26 cellular contexts compared by ENCODE assay signal in genomic region chr4:55896622-55897021, GRCh38.
"Had no signal": no experiment of that assay in that cellular context is flagged by ENCODE, and none has a peak within 500 bp of the region (broad histone marks: within the 10 kb centered on the region; RNA-seq: fewer than 3 reads in every experiment).

No MANE protein-coding gene starts in this region.

- H3K27me3 Mint-ChIP-seq: memory B cell; naive B cell; natural killer cell treated with Interleukin-12 subunit alpha and Interleukin-12 subunit beta and Interleukin-15 and Interleukin-18, amount 100 ng/mL, for 72 hours; stimulated activated naive B cell treated with anti-CD40 and anti-IgM and Interleukin-4, amounts not matched to agents 10 μg/mL and 1 μg/mL and 100 μg/mL, for 72 hours; stimulated activated naive CD8-positive, alpha-beta T cell treated with anti-CD3 and anti-CD28 coated beads, Interleukin-15, Interleukin-2, amounts not matched to agents 100 ng/mL and 50 ng/mL, for 24 hours had no signal

- H3K27me3 ChIP-seq: dorsolateral prefrontal cortex, gastrocnemius medialis, heart left ventricle, hepatocyte, neural progenitor cell, tibial nerve, upper lobe of left lung had no signal

- ATAC-seq: gastrocnemius medialis; heart left ventricle; left lobe of liver; mucosa of descending colon; natural killer cell treated with Interleukin-12 subunit alpha and Interleukin-12 subunit beta and Interleukin-15 and Interleukin-18, amount 100 ng/mL, for 72 hours; psoas muscle; right cardiac atrium; stimulated activated naive B cell treated with anti-CD40 and anti-IgM and Interleukin-4, amounts not matched to agents 10 μg/mL and 1 μg/mL and 100 μg/mL, for 72 hours had no signal

- H3K27ac ChIP-seq: dorsolateral prefrontal cortex, gastrocnemius medialis, heart left ventricle, hepatocyte, neural progenitor cell, psoas muscle, thoracic aorta, tibial nerve, upper lobe of left lung had no signal

- H3K4me2 ChIP-seq: hepatocyte, neural progenitor cell had no signal

- FAIRE-seq: colon, kidney, small intestine, urothelium cell line had no signal

- H3K9ac ChIP-seq: neural progenitor cell had no signal

- DNase-seq: dorsolateral prefrontal cortex; effector CD4-positive, alpha-beta T cell; gastrocnemius medialis; heart left ventricle; kidney; mucosa of descending colon; naive B cell; posterior cingulate gyrus; psoas muscle; right cardiac atrium; small intestine; stimulated activated CD4-positive, alpha-beta T cell treated with anti-CD3 and anti-CD28 coated beads, Interleukin-15, amount 100 ng/mL, for 24 hours; stimulated activated CD4-positive, alpha-beta T cell treated with anti-CD3 and anti-CD28 coated beads, Interleukin-2, amount 100 ng/mL, for 48 hours; stimulated activated naive B cell treated with anti-CD40 and anti-IgM and Interleukin-4, amounts not matched to agents 10 μg/mL and 1 μg/mL and 100 μg/mL, for 72 hours; upper lobe of left lung had no signal

- H3K9me3 ChIP-seq: gastrocnemius medialis, heart left ventricle, mucosa of descending colon, psoas muscle, thoracic aorta, tibial nerve, upper lobe of left lung had no signal

- H3K4me3 Mint-ChIP-seq: memory B cell; naive B cell; natural killer cell treated with Interleukin-12 subunit alpha and Interleukin-12 subunit beta and Interleukin-15 and Interleukin-18, amount 100 ng/mL, for 72 hours; neural progenitor cell; stimulated activated naive B cell treated with anti-CD40 and anti-IgM and Interleukin-4, amounts not matched to agents 10 μg/mL and 1 μg/mL and 100 μg/mL, for 72 hours; stimulated activated naive CD8-positive, alpha-beta T cell treated with anti-CD3 and anti-CD28 coated beads, Interleukin-15, Interleukin-2, amounts not matched to agents 100 ng/mL and 50 ng/mL, for 24 hours had no signal

- H3K4me1 Mint-ChIP-seq: neural progenitor cell had no signal

- H3K4me3 ChIP-seq: dorsolateral prefrontal cortex, gastrocnemius medialis, heart left ventricle, hepatocyte, lung, mucosa of descending colon, neural progenitor cell, psoas muscle, thoracic aorta, tibial nerve, upper lobe of left lung had no signal

- H3K4me1 ChIP-seq: gastrocnemius medialis, heart left ventricle, neural progenitor cell, psoas muscle, tibial nerve had no signal

- H2AFZ ChIP-seq: hepatocyte, neural progenitor cell had no signal

- H3K27ac Mint-ChIP-seq: memory B cell; natural killer cell treated with Interleukin-12 subunit alpha and Interleukin-12 subunit beta and Interleukin-15 and Interleukin-18, amount 100 ng/mL, for 72 hours; neural progenitor cell; stimulated activated naive B cell treated with anti-CD40 and anti-IgM and Interleukin-4, amounts not matched to agents 10 μg/mL and 1 μg/mL and 100 μg/mL, for 72 hours; stimulated activated naive CD8-positive, alpha-beta T cell treated with anti-CD3 and anti-CD28 coated beads, Interleukin-15, Interleukin-2, amounts not matched to agents 100 ng/mL and 50 ng/mL, for 24 hours had no signal

- H3K79me2 ChIP-seq: hepatocyte had no signal

- H3K9me3 Mint-ChIP-seq: memory B cell; naive B cell; natural killer cell treated with Interleukin-12 subunit alpha and Interleukin-12 subunit beta and Interleukin-15 and Interleukin-18, amount 100 ng/mL, for 72 hours; neural progenitor cell; stimulated activated naive B cell treated with anti-CD40 and anti-IgM and Interleukin-4, amounts not matched to agents 10 μg/mL and 1 μg/mL and 100 μg/mL, for 72 hours; stimulated activated naive CD8-positive, alpha-beta T cell treated with anti-CD3 and anti-CD28 coated beads, Interleukin-15, Interleukin-2, amounts not matched to agents 100 ng/mL and 50 ng/mL, for 24 hours had no signal
